13 cellular contexts compared by ENCODE assay signal in the genomic region with DNA sequence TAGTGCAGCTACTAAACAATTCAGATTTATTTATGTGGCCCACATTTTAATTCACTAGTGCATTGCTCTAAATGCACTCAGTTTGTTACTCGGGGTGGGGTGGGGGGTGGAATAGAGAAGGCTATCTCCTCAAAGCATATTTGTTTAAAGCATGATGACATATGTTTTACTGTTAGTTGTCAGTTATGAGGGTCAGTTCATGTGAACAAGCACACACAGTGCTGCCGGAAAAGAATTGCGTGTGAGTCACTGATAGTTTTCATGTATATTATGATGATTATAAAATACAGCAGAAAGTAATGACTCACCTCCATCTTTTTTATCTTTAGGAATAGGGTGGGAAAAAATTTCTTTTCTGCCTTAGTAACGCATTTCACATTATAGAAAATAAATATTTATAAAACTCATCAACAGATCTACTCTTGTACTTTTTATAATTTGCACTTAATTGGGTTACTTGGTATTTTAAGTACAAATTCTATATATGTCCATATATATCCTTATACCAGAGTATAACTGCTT. TPM values are rescaled to one million over a fixed set of nuclear protein-coding genes. Genes with fewer than 3 reads are reported as not detected.
DNase-seq lines count a peak whose midpoint lies in the region; ATAC-seq, FAIRE-seq and TF ChIP-seq lines count a peak whose summit lies in the region.
"Had no signal": no experiment of that assay in that cellular context is flagged by ENCODE, and none has a peak within 500 bp of the region (broad histone marks: within the 10 kb centered on the region; RNA-seq: fewer than 3 reads in every experiment).

No MANE protein-coding gene starts in this region.

- H3K79me2 ChIP-seq in neural progenitor cell (ENCODE audit: low read depth): no peaks in the 10 kb centered on the region

- no peaks in the 10 kb centered on the region for H3K27me3 Mint-ChIP-seq in neural progenitor cell (ENCODE audit: insufficient read depth, low read depth)

- no peak overlapping the region for H3K4me3 Mint-ChIP-seq in neural progenitor cell
- H3K4me3 Mint-ChIP-seq: CD14-positive monocyte had no signal

- H3K4me1 ChIP-seq in colonic mucosa (no peaks in the 10 kb centered on the region), mucosa of descending colon (ENCODE audit: low read depth) (no peaks in the 10 kb centered on the region), neural progenitor cell (no peaks in the 10 kb centered on the region)
- H3K4me1 ChIP-seq: psoas muscle, stomach had no signal

- no peaks in the 10 kb centered on the region for H3K36me3 Mint-ChIP-seq in neural progenitor cell
- H3K36me3 Mint-ChIP-seq: CD14-positive monocyte had no signal

- FAIRE-seq in G401.6 (lab: Jason Lieb, UNC) (peak; percentile 11), GM12892 (lab: Jason Lieb, UNC) (no peak)

- ATAC-seq in mucosa of descending colon (peak; percentile 98), GM18517 (IDR thresholded peaks at IDR 0.05; ENCODE audit: unreplicated experiment) (no peak)
- ATAC-seq: psoas muscle had no signal

- H3K36me3 ChIP-seq in colonic mucosa: no peaks in the 10 kb centered on the region
- peaks cover 3% of the 10 kb centered on the region for H3K36me3 ChIP-seq in mucosa of descending colon (ENCODE audit: low read depth)
- no peaks in the 10 kb centered on the region for H3K36me3 ChIP-seq in neural progenitor cell
- H3K36me3 ChIP-seq: stomach had no signal

- no peak overlapping the region for H3K9ac ChIP-seq in colonic mucosa (ENCODE audit: low read depth in 2 of 2, low read length in 2 of 2)
- no peak overlapping the region for H3K9ac ChIP-seq in neural progenitor cell

- TF ChIP-seq CTCF in colonic mucosa (IDR thresholded peaks at IDR 0.05): no peak
- TF ChIP-seq CTCF in mucosa of descending colon (IDR thresholded peaks at IDR 0.05): no peak
- TF ChIP-seq CTCF in neural progenitor cell (IDR thresholded peaks at IDR 0.05): no peak

- no peak overlapping the region for H3K27ac ChIP-seq in colonic mucosa
- H3K27ac ChIP-seq in neural progenitor cell: no peak overlapping the region
- H3K27ac ChIP-seq: psoas muscle, stomach had no signal

- DNase-seq in RKO (ENCODE audit: low spot score) (peak; percentile 16), colonic mucosa (peak; percentile 44), mucosa of descending colon (peak in 1 of 3 donors; percentile 42), GM12892 (ENCODE audit: insufficient read length) (no peak), neural progenitor cell (ENCODE audit: low spot score) (no peak), ureter (ENCODE audit: low spot score) (no peak)
- DNase-seq: activated CD8-positive, alpha-beta memory T cell treated with anti-CD3 and anti-CD28 coated beads, Interleukin-2, amount 50 U/mL, for 48 hours; psoas muscle; SIG-M5; stomach had no signal

- no peaks in the 10 kb centered on the region for H3K9me3 Mint-ChIP-seq in neural progenitor cell

- no peak overlapping the region for H3K4me3 ChIP-seq in colonic mucosa
- H3K4me3 ChIP-seq in mucosa of descending colon: no peak overlapping the region
- H3K4me3 ChIP-seq in neural progenitor cell: no peak overlapping the region
- H3K4me3 ChIP-seq: psoas muscle, stomach had no signal

- H2AFZ ChIP-seq in neural progenitor cell (replicated peaks): no peak overlapping the region

- H3F3A ChIP-seq in neural progenitor cell (ENCODE audit: low read depth): no peaks in the 10 kb centered on the region

- TF ChIP-seq POLR2A in GM12892 (IDR thresholded peaks at IDR 0.05; ENCODE audit: low read depth, low read length): no peak

- H3K4me1 Mint-ChIP-seq in neural progenitor cell: no peaks in the 10 kb centered on the region
- H3K4me1 Mint-ChIP-seq: CD14-positive monocyte had no signal

- no peaks in the 10 kb centered on the region for H4K20me1 ChIP-seq in neural progenitor cell (ENCODE audit: low read depth)

- H3K27me3 ChIP-seq in colonic mucosa: no peaks in the 10 kb centered on the region
- no peaks in the 10 kb centered on the region for H3K27me3 ChIP-seq in neural progenitor cell
- H3K27me3 ChIP-seq: stomach had no signal

- no peak overlapping the region for H3K4me2 ChIP-seq in neural progenitor cell

- intact Hi-C loops in colonic mucosa (cut with DNase I) (no loop called here), mucosa of descending colon (cut with DNase I, micrococcal nuclease) (no loop called here)

- H3K27ac Mint-ChIP-seq in neural progenitor cell: no peak overlapping the region
- H3K27ac Mint-ChIP-seq: CD14-positive monocyte had no signal

- H3K9me3 ChIP-seq in colonic mucosa (no peaks in the 10 kb centered on the region), mucosa of descending colon (no peaks in the 10 kb centered on the region), neural progenitor cell (ENCODE audit: low read depth) (no peaks in the 10 kb centered on the region)
- H3K9me3 ChIP-seq: psoas muscle, stomach had no signal

RNA-seq across cellular contexts. Expression of gene STXBP5, which starts 42.2 kb away (rescaled TPM):
- 10 to 100 TPM; 45.8 to 52.3 TPM for total RNA-seq in colonic mucosa
- 10 to 100 TPM; 42.0 to 71.1 (median 47.8) TPM for total RNA-seq in mucosa of descending colon
- polyA plus RNA-seq in GM12892 (2012; ENCODE audit: missing spikeins): 4.3 TPM
- total RNA-seq in neural progenitor cell (ENCODE audit: low replicate concordance): 12.0 and 12.6 TPM in 2 replicates
- total RNA-seq in ureter: 33.8 TPM

Comparison
In these comparisons a context has a peak if more than half of its experiments do, and no peak if none do; other contexts are left out.
1. DNase-seq: peak in RKO (single experiment) and colonic mucosa (single experiment); none in GM12892 (single experiment), neural progenitor cell (single experiment) and ureter (single experiment).